Comparison of ENCODE assay signal across 8 cellular contexts in the genomic region with DNA sequence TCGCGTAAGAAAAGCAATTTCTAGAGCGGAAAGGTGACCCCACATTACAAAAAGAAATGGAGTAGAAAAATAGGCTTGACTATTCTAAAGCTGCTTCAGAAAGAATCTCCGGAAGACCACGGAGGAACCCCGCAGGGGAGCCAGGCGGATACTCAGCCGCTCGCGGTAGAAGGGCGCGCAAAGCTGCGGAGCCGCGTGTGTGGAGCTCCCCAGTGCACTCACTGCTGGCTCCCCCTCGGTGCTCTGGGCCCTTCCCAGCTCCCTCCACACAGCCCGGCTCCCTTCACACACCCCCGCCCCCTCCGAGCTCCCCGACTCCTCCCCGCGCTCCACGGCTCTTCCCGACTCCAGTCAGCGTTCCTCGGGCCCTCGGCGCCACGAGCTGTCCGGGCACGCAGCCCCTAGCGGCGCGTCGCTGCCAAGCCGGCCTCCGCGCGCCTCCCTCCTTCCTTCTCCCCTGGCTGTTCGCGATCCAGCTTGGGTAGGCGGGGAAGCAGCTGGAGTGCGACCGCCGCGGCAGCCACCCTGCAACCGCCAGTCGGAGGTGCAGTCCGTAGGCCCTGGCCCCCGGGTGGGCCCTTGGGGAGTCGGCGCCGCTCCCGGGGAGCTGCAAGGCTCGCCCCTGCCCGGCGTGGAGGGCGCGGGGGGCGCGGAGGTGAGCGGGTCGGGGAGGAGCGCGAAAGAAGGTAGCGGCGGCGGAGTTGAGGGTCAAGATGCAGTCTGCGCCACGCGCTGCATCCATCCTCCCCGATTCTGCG. TPM values are rescaled to one million over a fixed set of nuclear protein-coding genes. Genes with fewer than 3 reads are reported as not detected.
DNase-seq lines count a peak whose midpoint lies in the region; ATAC-seq, FAIRE-seq and TF ChIP-seq lines count a peak whose summit lies in the region.

A gene (plus strand): TSS at position 350 of the 758 bp plus-strand sequence. CDS start 13,343 bp downstream, outside the sequence.

- H3K4me1 ChIP-seq in SJSA1 (replicated peaks) (peaks cover 11% of the 10 kb centered on the region), keratinocyte (ENCODE audit: control insufficient read depth, extremely low read depth, insufficient read depth, low read length) (peaks cover 11% of the 10 kb centered on the region)

- peak; percentile 72 for DNase-seq in GM06990 (ENCODE audit: extremely low read depth, insufficient read length)
- peak; percentile 65 for DNase-seq in HuH-7.5 (ENCODE audit: low spot score)
- DNase-seq in SJSA1 (ENCODE audit: low read depth in 1 of 2, low spot score in 2 of 2), result peak; percentile 87 to 94
- DNase-seq in choroid plexus epithelial cell (ENCODE audit: low read depth), result peak; percentile 94
- no peak for DNase-seq in keratinocyte (ENCODE audit: low read depth, low spot score)
- peak; percentile 61 for DNase-seq in smooth muscle cell of the brain vasculature (ENCODE audit: low read depth, low spot score)
- DNase-seq in GF-D8 (lab: John Stamatoyannopoulos, UW), result no peak

- peak within 1 kb of the TSS; percentile 84 for H3K4me2 ChIP-seq in keratinocyte (ENCODE audit: control insufficient read depth, extremely low read depth, insufficient read depth, low read depth, low read length)

- peak within 1 kb of the TSS; percentile 85 for H2AFZ ChIP-seq in keratinocyte (ENCODE audit: control insufficient read depth, low read length)

- dilution Hi-C loops in keratinocyte (cut with MboI; ENCODE audit: extremely low pct_ligation_motif_present, low sequenced_read_pairs), result no loop called here

- H3K36me3 ChIP-seq in GM06990 (ENCODE audit: control insufficient read depth, insufficient read depth, low read length) (no peaks in the 10 kb centered on the region), SJSA1 (no peaks in the 10 kb centered on the region), keratinocyte (ENCODE audit: control insufficient read depth in 2 of 2, extremely low read depth in 1 of 2, insufficient read depth in 2 of 2, low read length in 2 of 2) (no peaks in the 10 kb centered on the region)

- peak within 1 kb of the TSS; percentile 71 for H3K9ac ChIP-seq in keratinocyte (ENCODE audit: control insufficient read depth, extremely low read depth, insufficient read depth, low read length)

- FAIRE-seq in keratinocyte (lab: Jason Lieb, UNC), result no peak

- H3K27me3 ChIP-seq in GM06990 (replicated peaks; ENCODE audit: control insufficient read depth, insufficient read depth, low read length) (no peaks in the 10 kb centered on the region; the same call in 1 of the 2 replicates), SJSA1 (replicated peaks) (no peaks in the 10 kb centered on the region), keratinocyte (ENCODE audit: control insufficient read depth, extremely low read depth, insufficient read depth, low read length) (no peaks in the 10 kb centered on the region)

- TF ChIP-seq CTCF in GM06990 (IDR thresholded peaks at IDR 0.05; ENCODE audit: insufficient read depth, low read length, poor library complexity, severe bottlenecking), result no peak
- TF ChIP-seq CTCF in choroid plexus epithelial cell (conservative IDR thresholded peaks at IDR 0.05; ENCODE audit: low read depth, low read length), result peak; percentile 52
- peak; percentile 28 to 82 (median 72) for TF ChIP-seq CTCF in keratinocyte (optimal IDR thresholded peaks at IDR 0.05 in 1 of 3, IDR thresholded peaks at IDR 0.05 in 1 of 3, conservative IDR thresholded peaks at IDR 0.05 in 1 of 3; ENCODE audit: extremely low read depth in 1 of 3, insufficient read depth in 2 of 3, low read length in 3 of 3)

- H3K9me3 ChIP-seq in SJSA1 (replicated peaks) (no peaks in the 10 kb centered on the region), keratinocyte (ENCODE audit: control insufficient read depth, low read depth, low read length) (no peaks in the 10 kb centered on the region)

- no peaks in the 10 kb centered on the region for H3K79me2 ChIP-seq in keratinocyte (ENCODE audit: control insufficient read depth, insufficient read depth, low read length)

- H3K4me3 ChIP-seq in GM06990 (replicated peaks; ENCODE audit: low read depth, low read length), result no peak within 1 kb of the TSS
- peak within 1 kb of the TSS; percentile 48 for H3K4me3 ChIP-seq in SJSA1
- peak within 1 kb of the TSS; percentile 67 for H3K4me3 ChIP-seq in choroid plexus epithelial cell (ENCODE audit: low read depth, low read length)
- H3K4me3 ChIP-seq in keratinocyte (ENCODE audit: control insufficient read depth in 2 of 3, extremely low read depth in 1 of 3, insufficient read depth in 2 of 3, low read depth in 1 of 3, low read length in 3 of 3), result peak within 1 kb of the TSS; percentile 65 to 67 (median 66)

- peak; percentile 93 for ATAC-seq in GM21723 (IDR thresholded peaks at IDR 0.05; ENCODE audit: unreplicated experiment)

- no peaks in the 10 kb centered on the region for H4K20me1 ChIP-seq in keratinocyte (ENCODE audit: control insufficient read depth, extremely low read depth, insufficient read depth, low read length)

- H3K9me1 ChIP-seq in keratinocyte (ENCODE audit: control insufficient read depth, extremely low read depth, insufficient read depth, low read length), result no peaks in the 10 kb centered on the region

- H3K27ac ChIP-seq in SJSA1 (no peak within 1 kb of the TSS), keratinocyte (ENCODE audit: control insufficient read depth, insufficient read depth, low read length) (peak within 1 kb of the TSS; percentile 44)

RNA-seq across cellular contexts. Expression of the gene that starts here (rescaled TPM):
- total RNA-seq in SJSA1 (2014; rRNA removed; shearing (Covaris generic)), result 2.4 and 3.3 TPM in 2 replicates
- polyA plus RNA-seq in keratinocyte, result 2.0 to 3.9 TPM (median 3.4 TPM) in 3 replicates
- 0.22 TPM for polyA plus RNA-seq in keratinocyte (2011; ENCODE audit: low read depth)
- polyA plus RNA-seq in keratinocyte (2011; cell fraction: cytosol; rRNA removed), result 0.83 and 2.0 TPM in 2 replicates
- polyA plus RNA-seq in keratinocyte (2011; cell fraction: nucleus; rRNA removed), result 5.1 and 6.7 TPM in 2 replicates
- 0.79 and 2.2 TPM in 2 replicates for polyA plus RNA-seq in keratinocyte (2012; ENCODE audit: low replicate concordance)
- 1.5 to 5.0 TPM (median 3.0 TPM) in 3 replicates for polyA minus RNA-seq in keratinocyte
- polyA minus RNA-seq in keratinocyte (2011; cell fraction: cytosol; rRNA and poly(A)+ RNA removed), result 1.2 TPM
- 3.0 and 5.8 TPM in 2 replicates for polyA minus RNA-seq in keratinocyte (2011; cell fraction: nucleus; rRNA and poly(A)+ RNA removed)

Comparison
In these comparisons a context has a peak if more than half of its experiments do, and no peak if none do; other contexts are left out.
1. DNase-seq: peak in GM06990 (single experiment), HuH-7.5 (single experiment), SJSA1 (2 of 2), choroid plexus epithelial cell (single experiment) and smooth muscle cell of the brain vasculature (single experiment); none in keratinocyte (single experiment) and GF-D8 (single experiment).